In genomic region chr1:198549863-198550262, GRCh38 we compare ENCODE assay signal across 12 cellular contexts.
A peak's percentile ranks its signal among the peaks of the same experiment; 100 is the strongest.
DNase-seq lines count a peak whose midpoint lies in the region; ATAC-seq and TF ChIP-seq lines count a peak whose summit lies in the region.
"Had no signal": no experiment of that assay in that cellular context is flagged by ENCODE, and none has a peak within 500 bp of the region (broad histone marks: within the 10 kb centered on the region; RNA-seq: fewer than 3 reads in every experiment).

No MANE protein-coding gene starts in this region.

- no peak overlapping the region for H3K9ac ChIP-seq in KMS-11
- H3K9ac ChIP-seq: parathyroid adenoma had no signal

- TF ChIP-seq CTCF in DOHH2 (IDR thresholded peaks at IDR 0.05; ENCODE audit: low read depth, low read length, poor library complexity, severe bottlenecking) (no peak), KMS-11 (conservative IDR thresholded peaks at IDR 0.05; ENCODE audit: low read depth, low read length) (no peak)

- ATAC-seq in GM19035 (IDR thresholded peaks at IDR 0.05; ENCODE audit: unreplicated experiment): peak; percentile 74
- ATAC-seq in HG02763 (IDR thresholded peaks at IDR 0.05; ENCODE audit: unreplicated experiment): peak; percentile 71

- H3F3A ChIP-seq in DOHH2 (ENCODE audit: control insufficient read depth, insufficient read depth): peaks cover 11% of the 10 kb centered on the region

- H3K36me3 ChIP-seq in DOHH2 (ENCODE audit: control insufficient read depth, low read length) (no peaks in the 10 kb centered on the region), KMS-11 (ENCODE audit: insufficient read depth) (no peaks in the 10 kb centered on the region)
- H3K36me3 ChIP-seq: BLaER1 treated with 17β-estradiol and CSF1 and Interleukin-3, amounts not matched to agents 10 nM and 100 nM; WERI-Rb-1 had no signal

- H4K20me1 ChIP-seq in DOHH2 (ENCODE audit: control insufficient read depth, insufficient read depth, low read depth, low read length) (no peaks in the 10 kb centered on the region), KMS-11 (ENCODE audit: insufficient read depth) (no peaks in the 10 kb centered on the region)
- H4K20me1 ChIP-seq: BLaER1 treated with 17β-estradiol and CSF1 and Interleukin-3, amounts not matched to agents 10 nM and 100 nM had no signal

- H3K4me3 ChIP-seq in DOHH2 (ENCODE audit: low read length): no peak overlapping the region
- H3K4me3 ChIP-seq in KMS-11 (IDR thresholded peaks at IDR 0.05; ENCODE audit: insufficient read depth, low read depth, low read length): no peak overlapping the region
- H3K4me3 ChIP-seq: BLaER1 treated with 17β-estradiol and CSF1 and Interleukin-3, amounts not matched to agents 10 nM and 100 nM had no signal

- no peaks in the 10 kb centered on the region for H3K9me2 ChIP-seq in DOHH2 (replicated peaks; ENCODE audit: control insufficient read depth, low read length)

- no peak for DNase-seq in NCI-H446 treated with DMSO at 0.1 percent for 48 hours (lab: John Stamatoyannopoulos, UW)
- DNase-seq in NAMALWA (ENCODE audit: low spot score): no peak
- no peak for DNase-seq in effector CD8-positive, alpha-beta T cell (lab: John Stamatoyannopoulos, UW)
- no peak for DNase-seq in HK-2 (ENCODE audit: unreplicated experiment)
- DNase-seq: amniotic stem cell, WERI-Rb-1 had no signal

- H2AFZ ChIP-seq in KMS-11 (ENCODE audit: low read depth): peak overlapping the region; percentile 5; the same call in 1 of the 2 replicates
- H2AFZ ChIP-seq: parathyroid adenoma had no signal

- H3K27ac ChIP-seq in DOHH2 (ENCODE audit: low read depth, low read length) (no peak overlapping the region), KMS-11 (no peak overlapping the region)
- H3K27ac ChIP-seq: parathyroid adenoma, WERI-Rb-1 had no signal

- H3K9me3 ChIP-seq in DOHH2 (ENCODE audit: control insufficient read depth, insufficient read depth, low read length): peaks cover 6% of the 10 kb centered on the region; the same call in 1 of the 2 replicates

- H3K27me3 ChIP-seq in DOHH2 (ENCODE audit: control insufficient read depth, low read length) (no peaks in the 10 kb centered on the region), KMS-11 (ENCODE audit: insufficient read depth, low read depth) (no peaks in the 10 kb centered on the region)
- H3K27me3 ChIP-seq: BLaER1 treated with 17β-estradiol and CSF1 and Interleukin-3, amounts not matched to agents 10 nM and 100 nM had no signal

- H3K4me2 ChIP-seq in DOHH2 (ENCODE audit: low read length): peak overlapping the region; percentile 9; the same call in 1 of the 2 replicates
- peak overlapping the region; percentile 30; the same call in 1 of the 2 replicates for H3K4me2 ChIP-seq in KMS-11

- H3K79me2 ChIP-seq in DOHH2 (ENCODE audit: control insufficient read depth, low read length) (no peaks in the 10 kb centered on the region), KMS-11 (ENCODE audit: insufficient read depth, low read depth) (no peaks in the 10 kb centered on the region)
- H3K79me2 ChIP-seq: parathyroid adenoma had no signal

- H3K4me1 ChIP-seq in DOHH2 (ENCODE audit: control insufficient read depth, low read length): peaks cover 42% of the 10 kb centered on the region
- H3K4me1 ChIP-seq in KMS-11 (ENCODE audit: low read depth, poor library complexity, severe bottlenecking): peaks cover 28% of the 10 kb centered on the region
- H3K4me1 ChIP-seq: parathyroid adenoma had no signal
